ENCODE assay signal across 18 cellular contexts in the genomic region with DNA sequence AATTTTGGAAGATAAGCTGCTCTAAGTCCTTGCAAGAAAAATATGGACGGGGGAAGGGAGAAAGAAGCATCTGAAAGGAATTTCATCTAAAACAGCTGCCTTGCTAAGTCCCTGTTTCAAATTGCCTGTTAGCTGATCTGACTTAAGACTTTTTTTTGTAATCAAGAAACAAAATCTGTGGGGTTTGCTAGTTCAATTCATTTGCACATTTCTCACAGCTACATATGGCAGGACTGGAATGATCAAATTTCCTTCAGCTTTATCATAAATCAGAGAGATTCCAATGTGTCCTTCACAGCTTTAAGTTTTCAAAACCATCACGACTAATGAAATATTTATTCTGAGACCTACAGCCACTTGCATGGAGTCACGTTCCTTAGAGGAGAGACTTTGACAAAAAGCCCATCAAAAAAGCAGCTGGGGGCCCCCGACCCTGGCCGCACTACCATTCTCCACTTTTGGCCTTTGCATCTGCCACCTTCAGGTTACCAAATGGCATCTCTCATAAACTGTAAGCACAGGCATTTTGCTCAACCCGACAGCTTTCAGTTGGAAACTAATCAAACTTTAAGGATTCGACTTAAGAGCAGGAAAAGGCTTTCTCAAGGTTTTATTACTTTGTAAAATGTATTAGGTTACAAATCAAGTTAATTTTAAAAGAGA.
A peak's percentile ranks its signal among the peaks of the same experiment; 100 is the strongest.
DNase-seq lines count a peak whose midpoint lies in the region; ATAC-seq lines count a peak whose summit lies in the region.
"Had no signal": no experiment of that assay in that cellular context is flagged by ENCODE, and none has a peak within 500 bp of the region (broad histone marks: within the 10 kb centered on the region; RNA-seq: fewer than 3 reads in every experiment).

No MANE protein-coding gene starts in this region.

- no peak for ATAC-seq in GM21576 (IDR thresholded peaks at IDR 0.05; ENCODE audit: unreplicated experiment)
- ATAC-seq: activated CD8-positive, alpha-beta T cell treated with anti-CD3 and anti-CD28 coated beads, Interleukin-2, amount 10 ng/mL, durations not matched to agents 7 days and 5 days; HCT116 had no signal

- DNase-seq in AG08395 (ENCODE audit: low spot score) (peak; percentile 20), LHCN-M2 (ENCODE audit: low read depth) (peak; percentile 77), dedifferentiated amniotic fluid mesenchymal stem cell (ENCODE audit: extremely low spot score) (peak; percentile 77), myocyte (ENCODE audit: low read depth) (peak; percentile 69), NCI-H345 (lab: John Stamatoyannopoulos, UW) (no peak), cerebellar cortex (ENCODE audit: low spot score) (no peak), AG08396 (ENCODE audit: low spot score) (no peak)
- DNase-seq: activated CD8-positive, alpha-beta T cell treated with anti-CD3 and anti-CD28 coated beads, Interleukin-2, amount 10 ng/mL, durations not matched to agents 7 days and 5 days; activated effector memory CD4-positive, alpha-beta T cell treated with Interleukin-2 at 50 U/mL for 16 hours; body of pancreas; DND-41; heart left ventricle; left ventricle myocardium inferior; NCI-H1417 treated with DMSO at 0.1 percent for 48 hours; NCI-H748 treated with DMSO at 0.1 percent for 48 hours; pancreas had no signal

Comparison
In these comparisons a context has a peak if more than half of its experiments do, and no peak if none do; other contexts are left out.
1. DNase-seq: peak in AG08395 (single experiment), LHCN-M2 (single experiment), dedifferentiated amniotic fluid mesenchymal stem cell (single experiment) and myocyte (single experiment); none in NCI-H345 (single experiment), cerebellar cortex (single experiment) and AG08396 (single experiment).